Comparison of ENCODE assay signal across 1 cellular context in the genomic region with DNA sequence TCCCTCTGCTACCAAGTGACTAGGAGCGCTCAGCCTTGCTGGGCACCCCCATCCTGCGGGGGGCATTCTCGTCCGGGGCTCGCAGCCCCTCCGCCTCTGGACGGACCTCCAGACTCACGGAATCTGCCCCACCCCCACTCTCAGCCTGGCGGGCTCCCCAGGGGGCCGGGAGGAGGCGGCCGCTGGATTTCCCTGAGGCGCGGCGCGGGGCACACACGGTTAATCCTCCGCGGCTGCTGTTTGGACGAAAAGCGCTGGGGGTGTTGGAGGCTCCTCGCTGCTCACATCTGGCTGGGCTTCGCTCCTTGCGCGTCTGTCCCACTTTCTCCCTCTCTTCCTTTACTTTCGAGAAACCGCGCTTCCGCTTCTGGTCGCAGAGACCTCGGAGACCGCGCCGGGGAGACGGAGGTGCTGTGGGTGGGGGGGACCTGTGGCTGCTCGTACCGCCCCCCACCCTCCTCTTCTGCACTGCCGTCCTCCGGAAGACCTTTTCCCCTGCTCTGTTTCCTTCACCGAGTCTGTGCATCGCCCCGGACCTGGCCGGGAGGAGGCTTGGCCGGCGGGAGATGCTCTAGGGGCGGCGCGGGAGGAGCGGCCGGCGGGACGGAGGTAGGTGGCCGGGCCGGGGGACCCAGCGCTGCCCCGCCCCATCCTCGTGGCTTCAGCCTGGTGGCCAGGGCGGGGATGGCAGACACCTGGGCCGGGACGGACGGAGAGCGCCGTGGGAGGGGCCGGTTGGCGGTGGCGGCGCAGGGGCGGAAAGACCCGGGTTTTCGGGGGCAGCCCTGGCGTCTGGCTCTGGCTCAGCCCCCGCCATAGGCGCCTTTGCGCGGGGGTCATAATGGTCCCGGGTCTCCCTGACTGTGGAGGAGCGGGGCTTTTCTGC.
A peak's percentile ranks its signal among the peaks of the same experiment; 100 is the strongest.
TF ChIP-seq lines count a peak whose summit lies in the region.

A gene with protein sequence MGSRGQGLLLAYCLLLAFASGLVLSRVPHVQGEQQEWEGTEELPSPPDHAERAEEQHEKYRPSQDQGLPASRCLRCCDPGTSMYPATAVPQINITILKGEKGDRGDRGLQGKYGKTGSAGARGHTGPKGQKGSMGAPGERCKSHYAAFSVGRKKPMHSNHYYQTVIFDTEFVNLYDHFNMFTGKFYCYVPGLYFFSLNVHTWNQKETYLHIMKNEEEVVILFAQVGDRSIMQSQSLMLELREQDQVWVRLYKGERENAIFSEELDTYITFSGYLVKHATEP (plus strand): TSS at position 284 of the 886 bp plus-strand sequence. CDS start 19,800 bp downstream, outside the sequence.

TF ChIP-seq in HepG2, 621 proteins besides CTCF, POLR2A, EP300 and RAD21 (continued from another document):
- TF ChIP-seq, protein P1, sequence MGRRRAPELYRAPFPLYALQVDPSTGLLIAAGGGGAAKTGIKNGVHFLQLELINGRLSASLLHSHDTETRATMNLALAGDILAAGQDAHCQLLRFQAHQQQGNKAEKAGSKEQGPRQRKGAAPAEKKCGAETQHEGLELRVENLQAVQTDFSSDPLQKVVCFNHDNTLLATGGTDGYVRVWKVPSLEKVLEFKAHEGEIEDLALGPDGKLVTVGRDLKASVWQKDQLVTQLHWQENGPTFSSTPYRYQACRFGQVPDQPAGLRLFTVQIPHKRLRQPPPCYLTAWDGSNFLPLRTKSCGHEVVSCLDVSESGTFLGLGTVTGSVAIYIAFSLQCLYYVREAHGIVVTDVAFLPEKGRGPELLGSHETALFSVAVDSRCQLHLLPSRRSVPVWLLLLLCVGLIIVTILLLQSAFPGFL (CRISPR knock-in tag; IDR thresholded peaks at IDR 0.05) = no peak
- TF ChIP-seq, protein P2, sequence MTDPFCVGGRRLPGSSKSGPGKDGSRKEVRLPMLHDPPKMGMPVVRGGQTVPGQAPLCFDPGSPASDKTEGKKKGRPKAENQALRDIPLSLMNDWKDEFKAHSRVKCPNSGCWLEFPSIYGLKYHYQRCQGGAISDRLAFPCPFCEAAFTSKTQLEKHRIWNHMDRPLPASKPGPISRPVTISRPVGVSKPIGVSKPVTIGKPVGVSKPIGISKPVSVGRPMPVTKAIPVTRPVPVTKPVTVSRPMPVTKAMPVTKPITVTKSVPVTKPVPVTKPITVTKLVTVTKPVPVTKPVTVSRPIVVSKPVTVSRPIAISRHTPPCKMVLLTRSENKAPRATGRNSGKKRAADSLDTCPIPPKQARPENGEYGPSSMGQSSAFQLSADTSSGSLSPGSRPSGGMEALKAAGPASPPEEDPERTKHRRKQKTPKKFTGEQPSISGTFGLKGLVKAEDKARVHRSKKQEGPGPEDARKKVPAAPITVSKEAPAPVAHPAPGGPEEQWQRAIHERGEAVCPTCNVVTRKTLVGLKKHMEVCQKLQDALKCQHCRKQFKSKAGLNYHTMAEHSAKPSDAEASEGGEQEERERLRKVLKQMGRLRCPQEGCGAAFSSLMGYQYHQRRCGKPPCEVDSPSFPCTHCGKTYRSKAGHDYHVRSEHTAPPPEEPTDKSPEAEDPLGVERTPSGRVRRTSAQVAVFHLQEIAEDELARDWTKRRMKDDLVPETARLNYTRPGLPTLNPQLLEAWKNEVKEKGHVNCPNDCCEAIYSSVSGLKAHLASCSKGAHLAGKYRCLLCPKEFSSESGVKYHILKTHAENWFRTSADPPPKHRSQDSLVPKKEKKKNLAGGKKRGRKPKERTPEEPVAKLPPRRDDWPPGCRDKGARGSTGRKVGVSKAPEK (CRISPR knock-in tag; IDR thresholded peaks at IDR 0.05; ENCODE audit: borderline replicate concordance) = no peak
- no peak for TF ChIP-seq HOXA7 (CRISPR knock-in tag; IDR thresholded peaks at IDR 0.05)
- peak; percentile 36; the same call in 1 of the 2 replicates for TF ChIP-seq AKAP8 (CRISPR knock-in tag; IDR thresholded peaks at IDR 0.05)
- no peak for TF ChIP-seq CC2D1A (CRISPR knock-in tag; IDR thresholded peaks at IDR 0.05)
- no peak for TF ChIP-seq PAF1 (CRISPR knock-in tag; IDR thresholded peaks at IDR 0.05)
- no peak for TF ChIP-seq HMG20B (CRISPR knock-in tag; conservative IDR thresholded peaks at IDR 0.05)
- TF ChIP-seq, protein P3, sequence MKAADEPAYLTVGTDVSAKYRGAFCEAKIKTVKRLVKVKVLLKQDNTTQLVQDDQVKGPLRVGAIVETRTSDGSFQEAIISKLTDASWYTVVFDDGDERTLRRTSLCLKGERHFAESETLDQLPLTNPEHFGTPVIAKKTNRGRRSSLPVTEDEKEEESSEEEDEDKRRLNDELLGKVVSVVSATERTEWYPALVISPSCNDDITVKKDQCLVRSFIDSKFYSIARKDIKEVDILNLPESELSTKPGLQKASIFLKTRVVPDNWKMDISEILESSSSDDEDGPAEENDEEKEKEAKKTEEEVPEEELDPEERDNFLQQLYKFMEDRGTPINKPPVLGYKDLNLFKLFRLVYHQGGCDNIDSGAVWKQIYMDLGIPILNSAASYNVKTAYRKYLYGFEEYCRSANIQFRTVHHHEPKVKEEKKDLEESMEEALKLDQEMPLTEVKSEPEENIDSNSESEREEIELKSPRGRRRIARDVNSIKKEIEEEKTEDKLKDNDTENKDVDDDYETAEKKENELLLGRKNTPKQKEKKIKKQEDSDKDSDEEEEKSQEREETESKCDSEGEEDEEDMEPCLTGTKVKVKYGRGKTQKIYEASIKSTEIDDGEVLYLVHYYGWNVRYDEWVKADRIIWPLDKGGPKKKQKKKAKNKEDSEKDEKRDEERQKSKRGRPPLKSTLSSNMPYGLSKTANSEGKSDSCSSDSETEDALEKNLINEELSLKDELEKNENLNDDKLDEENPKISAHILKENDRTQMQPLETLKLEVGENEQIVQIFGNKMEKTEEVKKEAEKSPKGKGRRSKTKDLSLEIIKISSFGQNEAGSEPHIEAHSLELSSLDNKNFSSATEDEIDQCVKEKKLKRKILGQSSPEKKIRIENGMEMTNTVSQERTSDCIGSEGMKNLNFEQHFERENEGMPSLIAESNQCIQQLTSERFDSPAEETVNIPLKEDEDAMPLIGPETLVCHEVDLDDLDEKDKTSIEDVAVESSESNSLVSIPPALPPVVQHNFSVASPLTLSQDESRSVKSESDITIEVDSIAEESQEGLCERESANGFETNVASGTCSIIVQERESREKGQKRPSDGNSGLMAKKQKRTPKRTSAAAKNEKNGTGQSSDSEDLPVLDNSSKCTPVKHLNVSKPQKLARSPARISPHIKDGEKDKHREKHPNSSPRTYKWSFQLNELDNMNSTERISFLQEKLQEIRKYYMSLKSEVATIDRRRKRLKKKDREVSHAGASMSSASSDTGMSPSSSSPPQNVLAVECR (CRISPR knock-in tag; IDR thresholded peaks at IDR 0.05; ENCODE audit: borderline replicate concordance) = 0 out of 2 replicates have a peak, but pooled peaks have one; percentile 33
- no peak for TF ChIP-seq ZNF782 (CRISPR knock-in tag; IDR thresholded peaks at IDR 0.05; ENCODE audit: borderline replicate concordance)
- TF ChIP-seq THAP11 (CRISPR knock-in tag; IDR thresholded peaks at IDR 0.05) = no peak
